Comparison of ENCODE assay signal across 20 cellular contexts in the genomic region with DNA sequence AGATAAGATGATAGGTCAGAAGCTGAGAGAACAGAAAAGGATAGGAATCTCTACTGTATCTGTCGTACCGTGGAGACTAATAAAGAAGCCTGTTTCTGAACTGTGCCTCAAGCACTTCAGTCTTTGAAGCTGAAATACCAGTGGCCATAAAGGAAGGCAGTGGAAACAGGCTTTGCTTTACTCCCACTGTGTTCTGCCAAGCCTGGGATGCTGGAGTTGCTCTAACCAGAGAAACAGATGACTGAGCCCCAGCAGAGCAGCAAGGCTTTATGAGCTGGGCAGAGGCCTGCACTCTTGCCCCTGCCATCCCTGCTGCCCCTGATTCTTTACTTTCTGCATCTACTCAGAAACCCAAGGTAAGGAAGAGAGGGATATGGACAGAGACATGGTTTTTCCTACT.
"Had no signal": no experiment of that assay in that cellular context is flagged by ENCODE, and none has a peak within 500 bp of the region (broad histone marks: within the 10 kb centered on the region; RNA-seq: fewer than 3 reads in every experiment).

No MANE protein-coding gene starts in this region.

- H3K27ac ChIP-seq: ascending aorta, brain microvascular endothelial cell, esophagus squamous epithelium, gastroesophageal sphincter, heart left ventricle, spleen, thyroid gland, upper lobe of right lung had no signal

- DNase-seq: activated CD4-positive, alpha-beta memory T cell treated with anti-CD3 and anti-CD28 coated beads, Interleukin-2, amount 10 ng/mL, durations not matched to agents 7 days and 5 days; activated CD4-positive, alpha-beta T cell treated with anti-CD3 and anti-CD28 coated beads, Interleukin-2, amount 10 ng/mL, durations not matched to agents 24 days and 14 days; activated gamma-delta T cell; activated naive CD4-positive, alpha-beta T cell treated with anti-CD3 and anti-CD28 coated beads, Interleukin-2, amount 50 U/mL, for 16 hours; brain microvascular endothelial cell; central memory CD4-positive, alpha-beta T cell; endodermal cell; esophagus squamous epithelium; heart left ventricle; mesenchymal stem cell; spleen; stimulated activated CD4-positive, alpha-beta T cell treated with anti-CD3 and anti-CD28 coated beads, Interleukin-4, amount 100 ng/mL, for 1 hour; stimulated activated naive CD4-positive, alpha-beta T cell treated with Interleukin-2 at 50 U/mL for 16 hours; upper lobe of right lung had no signal

- H3K27me3 ChIP-seq: ascending aorta, brain microvascular endothelial cell, esophagus squamous epithelium, gastroesophageal sphincter, heart left ventricle, spleen, thyroid gland, upper lobe of right lung had no signal

- H3K4me3 ChIP-seq: ascending aorta, esophagus squamous epithelium, gastroesophageal sphincter, heart left ventricle, spleen, thyroid gland, upper lobe of right lung had no signal

- H3K4me1 ChIP-seq: ascending aorta, esophagus squamous epithelium, gastroesophageal sphincter, heart left ventricle, spleen, upper lobe of right lung had no signal

- H3K36me3 ChIP-seq: brain microvascular endothelial cell, thyroid gland had no signal

- H3K9me3 ChIP-seq: ascending aorta, esophagus squamous epithelium, gastroesophageal sphincter, heart left ventricle, spleen, thyroid gland, upper lobe of right lung had no signal

- H3K4me3 Mint-ChIP-seq: activated CD4-positive, alpha-beta memory T cell treated with anti-CD3 and anti-CD28 coated beads, Interleukin-2, amount 10 ng/mL, durations not matched to agents 7 days and 5 days; activated CD4-positive, alpha-beta T cell treated with anti-CD3 and anti-CD28 coated beads, Interleukin-2, amount 10 ng/mL, durations not matched to agents 24 days and 14 days; activated T-helper 1 cell treated with anti-CD3 and anti-CD28 coated beads, Interleukin-12 subunit alpha, Interleukin-12 subunit beta, Interleukin-2, Interleukin-4 antibody, amounts not matched to agents 30 ng/mL and 10 ng/mL and 1 ng/mL, durations not matched to agents 14 hours and 24 hours and 36 hours; endodermal cell had no signal

- H3K27ac Mint-ChIP-seq: activated CD4-positive, alpha-beta memory T cell treated with anti-CD3 and anti-CD28 coated beads, Interleukin-2, amount 10 ng/mL, durations not matched to agents 7 days and 5 days; activated CD4-positive, alpha-beta T cell treated with anti-CD3 and anti-CD28 coated beads, Interleukin-2, amount 10 ng/mL, durations not matched to agents 24 days and 14 days; activated T-helper 1 cell treated with anti-CD3 and anti-CD28 coated beads, Interleukin-12 subunit alpha, Interleukin-12 subunit beta, Interleukin-2, Interleukin-4 antibody, amounts not matched to agents 30 ng/mL and 10 ng/mL and 1 ng/mL, durations not matched to agents 14 hours and 24 hours and 36 hours; progenitor cell of endocrine pancreas had no signal

- ATAC-seq: activated CD4-positive, CD25-positive, alpha-beta regulatory T cell treated with anti-CD3 and anti-CD28 coated beads, Interleukin-2, amount 50 U/mL, for 24 hours; gastroesophageal sphincter; heart left ventricle; upper lobe of right lung had no signal

- H3K9me3 Mint-ChIP-seq: activated CD4-positive, alpha-beta memory T cell treated with anti-CD3 and anti-CD28 coated beads, Interleukin-2, amount 10 ng/mL, durations not matched to agents 7 days and 5 days; activated CD4-positive, alpha-beta T cell treated with anti-CD3 and anti-CD28 coated beads, Interleukin-2, amount 10 ng/mL, durations not matched to agents 24 days and 14 days; activated T-helper 1 cell treated with anti-CD3 and anti-CD28 coated beads, Interleukin-12 subunit alpha, Interleukin-12 subunit beta, Interleukin-2, Interleukin-4 antibody, amounts not matched to agents 30 ng/mL and 10 ng/mL and 1 ng/mL, durations not matched to agents 14 hours and 24 hours and 36 hours; endodermal cell had no signal

- H3K27me3 Mint-ChIP-seq: activated CD4-positive, alpha-beta memory T cell treated with anti-CD3 and anti-CD28 coated beads, Interleukin-2, amount 10 ng/mL, durations not matched to agents 7 days and 5 days; activated CD4-positive, alpha-beta T cell treated with anti-CD3 and anti-CD28 coated beads, Interleukin-2, amount 10 ng/mL, durations not matched to agents 24 days and 14 days; progenitor cell of endocrine pancreas had no signal
